In genomic region chr11:46594383-46594718, GRCh38 we compare ENCODE assay signal across 8 cellular contexts. TPM values are rescaled to one million over a fixed set of nuclear protein-coding genes. Genes with fewer than 3 reads are reported as not detected.
DNase-seq lines count a peak whose midpoint lies in the region; ATAC-seq and FAIRE-seq lines count a peak whose summit lies in the region.

No MANE protein-coding gene starts in this region.

- no peaks in the 10 kb centered on the region for H3K27me3 Mint-ChIP-seq in activated T-helper 2 cell treated with anti-CD3 and anti-CD28 coated beads, Interferon-gamma antibody, Interleukin-2, Interleukin-4, amounts not matched to agents 10 μg/mL and 5 μg/mL and 100 μg/mL, durations not matched to agents 14 hours and 24 hours and 36 hours (ENCODE audit: low read depth)
- no peaks in the 10 kb centered on the region for H3K27me3 Mint-ChIP-seq in stimulated activated naive CD8-positive, alpha-beta T cell treated with anti-CD3 and anti-CD28 coated beads, Interleukin-15, amount 100 ng/mL, for 72 hours

- H3K36me3 Mint-ChIP-seq in activated T-helper 2 cell treated with anti-CD3 and anti-CD28 coated beads, Interferon-gamma antibody, Interleukin-2, Interleukin-4, amounts not matched to agents 10 μg/mL and 5 μg/mL and 100 μg/mL, durations not matched to agents 14 hours and 24 hours and 36 hours (ENCODE audit: low read depth), result peaks cover 7% of the 10 kb centered on the region

- peaks cover 31% of the 10 kb centered on the region for H3K4me1 Mint-ChIP-seq in activated T-helper 2 cell treated with anti-CD3 and anti-CD28 coated beads, Interferon-gamma antibody, Interleukin-2, Interleukin-4, amounts not matched to agents 10 μg/mL and 5 μg/mL and 100 μg/mL, durations not matched to agents 14 hours and 24 hours and 36 hours (ENCODE audit: low read depth)
- peaks cover 39% of the 10 kb centered on the region for H3K4me1 Mint-ChIP-seq in stimulated activated naive CD8-positive, alpha-beta T cell treated with anti-CD3 and anti-CD28 coated beads, Interleukin-15, amount 100 ng/mL, for 72 hours

- H3K27ac Mint-ChIP-seq in activated T-helper 2 cell treated with anti-CD3 and anti-CD28 coated beads, Interferon-gamma antibody, Interleukin-2, Interleukin-4, amounts not matched to agents 10 μg/mL and 5 μg/mL and 100 μg/mL, durations not matched to agents 14 hours and 24 hours and 36 hours, result peak overlapping the region; percentile 82
- H3K27ac Mint-ChIP-seq in stimulated activated naive CD8-positive, alpha-beta T cell treated with anti-CD3 and anti-CD28 coated beads, Interleukin-15, amount 100 ng/mL, for 72 hours, result peak overlapping the region; percentile 95 to 99

- peaks cover 8% of the 10 kb centered on the region for H3K4me1 ChIP-seq in HUES48 (ENCODE audit: control insufficient read depth, insufficient read depth, low read length)

- no peaks in the 10 kb centered on the region for H3K27me3 ChIP-seq in HUES48 (ENCODE audit: control insufficient read depth, insufficient read depth, low read length)

- DNase-seq in activated T-helper 2 cell treated with anti-CD3 and anti-CD28 coated beads, Interferon-gamma antibody, Interleukin-2, Interleukin-4, amounts not matched to agents 10 μg/mL and 5 μg/mL and 100 μg/mL, durations not matched to agents 14 hours and 24 hours and 36 hours (ENCODE audit: low spot score), result no peak
- no peak for DNase-seq in stimulated activated naive CD8-positive, alpha-beta T cell treated with anti-CD3 and anti-CD28 coated beads, Interleukin-15, amount 100 ng/mL, for 72 hours
- DNase-seq in HTR-8/SVneo (ENCODE audit: insufficient read length, low spot score) (no peak), NCI-H128 (lab: John Stamatoyannopoulos, UW; ENCODE audit: unreplicated experiment) (no peak), GF-D8 (lab: John Stamatoyannopoulos, UW) (no peak)

- H3K9me3 Mint-ChIP-seq in activated T-helper 2 cell treated with anti-CD3 and anti-CD28 coated beads, Interferon-gamma antibody, Interleukin-2, Interleukin-4, amounts not matched to agents 10 μg/mL and 5 μg/mL and 100 μg/mL, durations not matched to agents 14 hours and 24 hours and 36 hours, result no peaks in the 10 kb centered on the region
- no peaks in the 10 kb centered on the region for H3K9me3 Mint-ChIP-seq in stimulated activated naive CD8-positive, alpha-beta T cell treated with anti-CD3 and anti-CD28 coated beads, Interleukin-15, amount 100 ng/mL, for 72 hours

- peak overlapping the region; percentile 89 for H3K27ac ChIP-seq in HUES48 (ENCODE audit: low read depth, low read length)

- ATAC-seq in stimulated activated naive CD8-positive, alpha-beta T cell treated with anti-CD3 and anti-CD28 coated beads, Interleukin-15, amount 100 ng/mL, for 72 hours, result no peak
- ATAC-seq in GM21390 (IDR thresholded peaks at IDR 0.05; ENCODE audit: unreplicated experiment), result no peak

- peak overlapping the region; percentile 88 for H3K4me3 ChIP-seq in HUES48 (ENCODE audit: low read depth, low read length)
- peak overlapping the region; percentile 87; the same call in 1 of the 2 replicates for H3K4me3 ChIP-seq in iPS-18c (ENCODE audit: insufficient read depth, low read depth, low read length)

- H3K36me3 ChIP-seq in HUES48 (ENCODE audit: control insufficient read depth, insufficient read depth, low read length), result no peaks in the 10 kb centered on the region

- H3K4me3 Mint-ChIP-seq in activated T-helper 2 cell treated with anti-CD3 and anti-CD28 coated beads, Interferon-gamma antibody, Interleukin-2, Interleukin-4, amounts not matched to agents 10 μg/mL and 5 μg/mL and 100 μg/mL, durations not matched to agents 14 hours and 24 hours and 36 hours (ENCODE audit: low read depth), result peak overlapping the region; percentile 90
- peak overlapping the region; percentile 89 to 100 for H3K4me3 Mint-ChIP-seq in stimulated activated naive CD8-positive, alpha-beta T cell treated with anti-CD3 and anti-CD28 coated beads, Interleukin-15, amount 100 ng/mL, for 72 hours

- H3K9ac ChIP-seq in HUES48 (ENCODE audit: low read depth, low read length), result peak overlapping the region; percentile 85

- no peak for FAIRE-seq in HTR-8/SVneo (lab: Jason Lieb, UNC)

- intact Hi-C loops in activated T-helper 2 cell treated with anti-CD3 and anti-CD28 coated beads, Interferon-gamma antibody, Interleukin-2, Interleukin-4, amounts not matched to agents 10 μg/mL and 5 μg/mL and 100 μg/mL, durations not matched to agents 14 hours and 24 hours and 36 hours (cut with micrococcal nuclease), result loop anchor here (1.0 kb wide), 1 partner anchor 23 kb away; the partner anchor contains the start of genes ATG13 and HARBI1

- no peaks in the 10 kb centered on the region for H3K9me3 ChIP-seq in HUES48 (ENCODE audit: control insufficient read depth, insufficient read depth, low read length)
- no peaks in the 10 kb centered on the region for H3K9me3 ChIP-seq in iPS-18c (ENCODE audit: control insufficient read depth, insufficient read depth, low read length)

RNA-seq across cellular contexts. Expression of gene AMBRA1, which starts 0.5 kb away (rescaled TPM):
- total RNA-seq in activated T-helper 2 cell treated with anti-CD3 and anti-CD28 coated beads, Interferon-gamma antibody, Interleukin-2, Interleukin-4, amounts not matched to agents 10 μg/mL and 5 μg/mL and 100 μg/mL, durations not matched to agents 14 hours and 24 hours and 36 hours, result 31.5 and 32.7 TPM in 2 replicates

RNA-seq across cellular contexts. Expression of gene HARBI1, which starts 22.7 kb away (rescaled TPM):
- total RNA-seq in activated T-helper 2 cell treated with anti-CD3 and anti-CD28 coated beads, Interferon-gamma antibody, Interleukin-2, Interleukin-4, amounts not matched to agents 10 μg/mL and 5 μg/mL and 100 μg/mL, durations not matched to agents 14 hours and 24 hours and 36 hours, result 3.8 and 4.7 TPM in 2 replicates

RNA-seq across cellular contexts. Expression of gene ATG13, which starts 23.0 kb away (rescaled TPM):
- total RNA-seq in activated T-helper 2 cell treated with anti-CD3 and anti-CD28 coated beads, Interferon-gamma antibody, Interleukin-2, Interleukin-4, amounts not matched to agents 10 μg/mL and 5 μg/mL and 100 μg/mL, durations not matched to agents 14 hours and 24 hours and 36 hours, result 58.0 and 58.1 TPM in 2 replicates
